Comparison of ENCODE assay signal across 21 cellular contexts in genomic region chr20:63022501-63022900, GRCh38. TPM values are rescaled to one million over a fixed set of nuclear protein-coding genes. Genes with fewer than 3 reads are reported as not detected.
DNase-seq lines count a peak whose midpoint lies in the region; ATAC-seq, FAIRE-seq and TF ChIP-seq lines count a peak whose summit lies in the region.
"Had no signal": no experiment of that assay in that cellular context is flagged by ENCODE, and none has a peak within 500 bp of the region (broad histone marks: within the 10 kb centered on the region; RNA-seq: fewer than 3 reads in every experiment).

No MANE protein-coding gene starts in this region.

- H3K79me2 ChIP-seq in HepG2 (ENCODE audit: insufficient read depth, low read length) = no peaks in the 10 kb centered on the region

- H3K9me3 ChIP-seq in HepG2 (ENCODE audit: low read length) (no peaks in the 10 kb centered on the region), right lobe of liver (no peaks in the 10 kb centered on the region), lower lobe of right lung (no peaks in the 10 kb centered on the region)

- no peak overlapping the region for H2AFZ ChIP-seq in HepG2 (ENCODE audit: low read length)

- H3K4me2 ChIP-seq in HepG2 (ENCODE audit: low read depth, low read length) = no peak overlapping the region

- H3K36me3 ChIP-seq in HepG2 (replicated peaks in 1 of 2; ENCODE audit: control insufficient read depth in 1 of 2, insufficient read depth in 2 of 2, low read length in 2 of 2) (no peaks in the 10 kb centered on the region), right lobe of liver (no peaks in the 10 kb centered on the region), lower lobe of right lung (no peaks in the 10 kb centered on the region)

- H3K4me3 ChIP-seq in HepG2 (replicated peaks in 1 of 3; ENCODE audit: insufficient read depth in 1 of 3, low read depth in 2 of 3, low read length in 3 of 3) = no peak overlapping the region
- no peak overlapping the region for H3K4me3 ChIP-seq in right lobe of liver
- H3K4me3 ChIP-seq in lower lobe of right lung = no peak overlapping the region
- H3K4me3 ChIP-seq: K562, SK-N-MC had no signal

- no peaks in the 10 kb centered on the region; the same call in 1 of the 2 replicates for H4K20me1 ChIP-seq in HepG2 (ENCODE audit: insufficient read depth, low read length)

- no peak for TF ChIP-seq RAD21 in HepG2 (CRISPR knock-in tag; IDR thresholded peaks at IDR 0.05)

- TF ChIP-seq CTCF in HepG2 (CRISPR knock-in tag; IDR thresholded peaks at IDR 0.05) = no peak
- TF ChIP-seq CTCF in right lobe of liver (IDR thresholded peaks at IDR 0.05) = no peak
- TF ChIP-seq CTCF in lower lobe of right lung (IDR thresholded peaks at IDR 0.05) = no peak
- no peak for TF ChIP-seq CTCF in natural killer cell (IDR thresholded peaks at IDR 0.05)

- FAIRE-seq in HepG2 (lab: Jason Lieb, UNC) = no peak
- peak; percentile 71 for FAIRE-seq in HTR-8/SVneo (lab: Jason Lieb, UNC)
- FAIRE-seq: K562, RCC 7860 had no signal

- H3K4me1 Mint-ChIP-seq in natural killer cell = no peaks in the 10 kb centered on the region
- no peaks in the 10 kb centered on the region for H3K4me1 Mint-ChIP-seq in activated T-helper 17 cell treated with anti-CD3 and anti-CD28 coated beads, Interleukin-2, amount 50 U/mL, for 72 hours

- POLR2A ChIA-PET in HepG2 (lab: Yijun Ruan, JAX) = no interaction called here

- peaks cover 22 to 37% of the 10 kb centered on the region in 2 donors for H3K27me3 Mint-ChIP-seq in natural killer cell (ENCODE audit: low read depth in 2 of 2)
- H3K27me3 Mint-ChIP-seq in activated T-helper 17 cell treated with anti-CD3 and anti-CD28 coated beads, Interleukin-2, amount 50 U/mL, for 72 hours = peaks cover 26% of the 10 kb centered on the region

- H3K4me3 Mint-ChIP-seq in natural killer cell = no peak overlapping the region
- no peak overlapping the region for H3K4me3 Mint-ChIP-seq in activated T-helper 17 cell treated with anti-CD3 and anti-CD28 coated beads, Interleukin-2, amount 50 U/mL, for 72 hours

- H3K27me3 ChIP-seq in HepG2 (ENCODE audit: control insufficient read depth in 1 of 2, insufficient read depth in 2 of 2, low read length in 2 of 2) (peaks cover 58 to 96% of the 10 kb centered on the region in 2 experiments), right lobe of liver (no peaks in the 10 kb centered on the region), lower lobe of right lung (ENCODE audit: low read depth) (peaks cover 85% of the 10 kb centered on the region)

- no peak overlapping the region for H3K9ac ChIP-seq in HepG2 (ENCODE audit: insufficient read depth, low read depth, low read length)

- intact Hi-C loops in HepG2 (cut with micrococcal nuclease; ENCODE audit: unreplicated experiment) = no loop called here
- intact Hi-C loops in right lobe of liver (cut with DNase I) = no loop called here
- intact Hi-C loops in lower lobe of right lung (cut with DNase I) = no loop called here
- intact Hi-C loops in natural killer cell (cut with micrococcal nuclease) = no loop called here

- H3K4me1 ChIP-seq in HepG2 (ENCODE audit: insufficient read depth, low read length) = no peaks in the 10 kb centered on the region
- no peaks in the 10 kb centered on the region for H3K4me1 ChIP-seq in right lobe of liver
- H3K4me1 ChIP-seq in lower lobe of right lung = peaks cover 8% of the 10 kb centered on the region

- H3K27ac ChIP-seq in HepG2 (ENCODE audit: extremely low read length, insufficient read depth, low read length) (no peak overlapping the region), right lobe of liver (no peak overlapping the region), lower lobe of right lung (no peak overlapping the region)
- H3K27ac ChIP-seq: C4-2B, SK-N-MC had no signal

- H3K36me3 Mint-ChIP-seq in natural killer cell = no peaks in the 10 kb centered on the region
- H3K36me3 Mint-ChIP-seq in activated T-helper 17 cell treated with anti-CD3 and anti-CD28 coated beads, Interleukin-2, amount 50 U/mL, for 72 hours (ENCODE audit: low read depth) = no peaks in the 10 kb centered on the region

- no peak for ATAC-seq in HepG2
- no peak for ATAC-seq in right lobe of liver
- no peak for ATAC-seq in lower lobe of right lung
- no peak for ATAC-seq in natural killer cell
- ATAC-seq in activated T-helper 17 cell treated with anti-CD3 and anti-CD28 coated beads, Interleukin-2, amount 50 U/mL, for 72 hours (replicated peaks) = no peak
- ATAC-seq: K562 had no signal

- DNase-seq in HepG2 (ENCODE audit: low spot score) (no peak), right lobe of liver (no peak), HTR-8/SVneo (ENCODE audit: insufficient read length, low spot score) (no peak), lower lobe of right lung (peak; percentile 38), natural killer cell (no peak), NCI-H526 (lab: John Stamatoyannopoulos, UW) (no peak)
- DNase-seq: GDM1; NCI-H1092 treated with DMSO at 0.1 percent for 48 hours; NCI-H146; NCI-H2081 treated with DMSO at 0.1 percent for 48 hours; NCI-H446 treated with DMSO at 0.1 percent for 48 hours; NCI-H748 treated with DMSO at 0.1 percent for 48 hours; NK-92 treated with Interleukin-12 subunit alpha and Interleukin-12 subunit beta, amount 100 ng/mL, for 24 hours; SHP77 had no signal

- CTCF ChIA-PET in HepG2 (lab: Yijun Ruan, JAX; ENCODE audit: low intra/inter-chr PET ratio, low total read pairs) = no interaction called here

- WGBS in HepG2 (ENCODE audit: low lambda C conversion rate) = 11% methylated on average over 8 of the region's 12 CpGs
- 60% methylated on average over 1 of the region's 12 CpGs for WGBS in right lobe of liver (ENCODE audit: insufficient coverage, low coverage, low lambda C conversion rate, missing lambda C conversion rate)

- TF ChIP-seq EP300 in HepG2 (IDR thresholded peaks at IDR 0.05; ENCODE audit: low read depth in 2 of 2, low read length in 2 of 2) (no peak), HepG2 (CRISPR knock-in tag; IDR thresholded peaks at IDR 0.05; ENCODE audit: borderline replicate concordance) (no peak)

- no peak overlapping the region for H3K27ac Mint-ChIP-seq in natural killer cell
- no peak overlapping the region for H3K27ac Mint-ChIP-seq in activated T-helper 17 cell treated with anti-CD3 and anti-CD28 coated beads, Interleukin-2, amount 50 U/mL, for 72 hours

- no peaks in the 10 kb centered on the region for H3K9me3 Mint-ChIP-seq in natural killer cell
- no peaks in the 10 kb centered on the region for H3K9me3 Mint-ChIP-seq in activated T-helper 17 cell treated with anti-CD3 and anti-CD28 coated beads, Interleukin-2, amount 50 U/mL, for 72 hours

- in situ Hi-C loops in HepG2 (cut with HindIII; ENCODE audit: extremely low pct_ligation_motif_present, low pct_unique_long_range_greater_than_20kb) = no loop called here

- BruUV-seq in HepG2 (replicated peaks; lab: Mats Ljungman, UMichigan) = no TSS peak

- TF ChIP-seq POLR2A in HepG2 (IDR thresholded peaks at IDR 0.05; ENCODE audit: insufficient read depth in 1 of 2, low read depth in 2 of 2, low read length in 2 of 2) = no peak
- TF ChIP-seq POLR2A in right lobe of liver (IDR thresholded peaks at IDR 0.05) = no peak

TF ChIP-seq in HepG2, 621 proteins besides CTCF, POLR2A, EP300 and RAD21:
- TF ChIP-seq IKZF4 (CRISPR knock-in tag; IDR thresholded peaks at IDR 0.05; ENCODE audit: borderline replicate concordance, low read depth, not compliant biosample characterization) (no peak), EZH2 (conservative IDR thresholded peaks at IDR 0.05; ENCODE audit: low read depth, low read length) (peak; percentile 44), MTF2 (CRISPR knock-in tag; IDR thresholded peaks at IDR 0.05; ENCODE audit: borderline replicate concordance) (0 out of 2 replicates have a peak, but pooled peaks have one; percentile 47)

RNA-seq across cellular contexts. Expression of gene BHLHE23, which starts 15.7 kb away (rescaled TPM):
- not detected in 2 replicates for total RNA-seq in HepG2 (2016; rRNA removed; fragmentation: Illumina TruSeq; extraction: Trizol)
- not detected in 2 replicates for total RNA-seq in HepG2 (2016; cell fraction: cytosol; rRNA removed; fragmentation: Illumina TruSeq; extraction: Trizol; ENCODE audit: low read depth)
- not detected in 2 replicates for total RNA-seq in HepG2 (2016; cell fraction: insoluble cytoplasmic fraction; rRNA removed; fragmentation: Illumina TruSeq; extraction: Trizol)
- total RNA-seq in HepG2 (2016; cell fraction: membrane; rRNA removed; fragmentation: Illumina TruSeq; extraction: Trizol) = not detected in 2 replicates
- not detected in 2 replicates for total RNA-seq in HepG2 (2016; cell fraction: nucleus; rRNA removed; fragmentation: Illumina TruSeq; extraction: Trizol)
- not detected in 2 replicates for polyA plus RNA-seq in HepG2 (2011; rRNA removed)
- polyA plus RNA-seq in HepG2 (2011; cell fraction: cytosol; rRNA removed) = not detected in 2 replicates
- not detected in 2 replicates for polyA plus RNA-seq in HepG2 (2011; cell fraction: nucleus; rRNA removed)
- not detected in 2 replicates for polyA plus RNA-seq in HepG2 (2012)
- polyA plus RNA-seq in HepG2 (2016; cell fraction: cytosol; fragmentation: Illumina TruSeq; extraction: Trizol; ENCODE audit: low read depth) = not detected in 2 replicates
- not detected in 2 replicates for polyA plus RNA-seq in HepG2 (2016; cell fraction: insoluble cytoplasmic fraction; fragmentation: Illumina TruSeq; extraction: Trizol; ENCODE audit: low read depth)
- polyA plus RNA-seq in HepG2 (2016; cell fraction: membrane; fragmentation: Illumina TruSeq; extraction: Trizol; ENCODE audit: low read depth) = not detected in 2 replicates
- polyA plus RNA-seq in HepG2 (2016; cell fraction: nucleus; fragmentation: Illumina TruSeq; extraction: Trizol; ENCODE audit: insufficient read depth, low read depth) = not detected in 2 replicates
- not detected in 2 replicates for polyA minus RNA-seq in HepG2 (2011; rRNA and poly(A)+ RNA removed; ENCODE audit: low replicate concordance)
- not detected in 2 replicates for polyA minus RNA-seq in HepG2 (2011; cell fraction: cytosol; rRNA and poly(A)+ RNA removed)
- not detected in 2 replicates for polyA minus RNA-seq in HepG2 (2011; cell fraction: nucleus; rRNA and poly(A)+ RNA removed)
- not detected for total RNA-seq in right lobe of liver
- total RNA-seq in lower lobe of right lung = not detected
- not detected for total RNA-seq in natural killer cell
- not detected for total RNA-seq in activated T-helper 17 cell treated with anti-CD3 and anti-CD28 coated beads, Interleukin-2, amount 50 U/mL, for 72 hours
- total RNA-seq: Daoy, K562, OCI-LY7 had no signal
- polyA plus RNA-seq: K562 had no signal
